In the genomic region with DNA sequence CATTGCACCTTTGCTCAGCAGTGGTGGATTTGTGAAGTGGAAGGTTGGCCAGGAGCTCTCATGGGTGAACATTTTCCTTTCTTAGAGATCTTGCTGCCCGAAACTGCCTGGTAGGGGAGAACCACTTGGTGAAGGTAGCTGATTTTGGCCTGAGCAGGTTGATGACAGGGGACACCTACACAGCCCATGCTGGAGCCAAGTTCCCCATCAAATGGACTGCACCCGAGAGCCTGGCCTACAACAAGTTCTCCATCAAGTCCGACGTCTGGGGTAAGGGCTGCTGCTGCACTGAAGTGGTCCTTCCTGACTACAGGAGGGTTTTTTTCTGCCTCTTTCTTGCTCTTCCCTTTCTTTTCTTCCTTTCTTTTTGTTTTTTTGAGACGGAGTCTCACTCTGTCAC, we compare ENCODE assay signal across 26 cellular contexts. TPM values are rescaled to one million over a fixed set of nuclear protein-coding genes. Genes with fewer than 3 reads are reported as not detected.
DNase-seq lines count a peak whose midpoint lies in the region; ATAC-seq and TF ChIP-seq lines count a peak whose summit lies in the region.
"Had no signal": no experiment of that assay in that cellular context is flagged by ENCODE, and none has a peak within 500 bp of the region (broad histone marks: within the 10 kb centered on the region; RNA-seq: fewer than 3 reads in every experiment).

No MANE protein-coding gene starts in this region.

- no peak for ATAC-seq in T-helper 17 cell
- ATAC-seq in gastroesophageal sphincter: no peak
- ATAC-seq in upper lobe of right lung: no peak
- ATAC-seq: PC-3 had no signal

- 80 to 89% methylated on average over 3 to 5 of the region's 5 CpGs for WGBS in gastroesophageal sphincter (ENCODE audit: low coverage in 1 of 2), 2 donors

- intact Hi-C loops in upper lobe of right lung (cut with DNase I): no loop called here
- intact Hi-C loops in activated naive CD4-positive, alpha-beta T cell treated with anti-CD3 and anti-CD28 coated beads for 36 hours (cut with micrococcal nuclease): loop anchor here (5.0 kb wide), 1 partner anchor 123 kb away; no protein-coding TSS in a partner anchor

- TF ChIP-seq POLR2A in gastroesophageal sphincter (IDR thresholded peaks at IDR 0.05): no peak

- peaks cover 5 to 61% (median 14%) of the 10 kb centered on the region in 3 donors for H3K4me1 ChIP-seq in gastroesophageal sphincter
- H3K4me1 ChIP-seq in upper lobe of right lung: no peaks in the 10 kb centered on the region

- TF ChIP-seq EP300 in gastroesophageal sphincter (IDR thresholded peaks at IDR 0.05): no peak

- no peaks in the 10 kb centered on the region for H3K9me3 Mint-ChIP-seq in activated naive CD4-positive, alpha-beta T cell treated with anti-CD3 and anti-CD28 coated beads for 36 hours
- H3K9me3 Mint-ChIP-seq: H9 had no signal

- no peak overlapping the region for H3K4me3 Mint-ChIP-seq in T-helper 17 cell
- H3K4me3 Mint-ChIP-seq in activated naive CD4-positive, alpha-beta T cell treated with anti-CD3 and anti-CD28 coated beads for 36 hours: no peak overlapping the region
- H3K4me3 Mint-ChIP-seq: B cell, H9 had no signal

- peaks cover 98% of the 10 kb centered on the region for H3K36me3 ChIP-seq in brain microvascular endothelial cell (replicated peaks)
- H3K36me3 ChIP-seq in gastroesophageal sphincter: peaks cover 0 to 92% of the 10 kb centered on the region in 2 donors
- H3K36me3 ChIP-seq in upper lobe of right lung: peaks cover 87% of the 10 kb centered on the region

- no peaks in the 10 kb centered on the region for H3K9me3 ChIP-seq in T-helper 17 cell (ENCODE audit: control insufficient read depth, low read length, poor library complexity, severe bottlenecking)
- no peaks in the 10 kb centered on the region for H3K9me3 ChIP-seq in gastroesophageal sphincter
- H3K9me3 ChIP-seq in upper lobe of right lung: no peaks in the 10 kb centered on the region

- in situ Hi-C loops in brain microvascular endothelial cell (cut with HindIII; ENCODE audit: low pct_ligation_motif_present, low sequenced_read_pairs): loop anchor here (25.0 kb wide), 1 partner anchor 162 kb away; no protein-coding TSS in a partner anchor

- H3K36me3 Mint-ChIP-seq in T-helper 17 cell (ENCODE audit: low read depth): peaks cover 11% of the 10 kb centered on the region
- peaks cover 19% of the 10 kb centered on the region for H3K36me3 Mint-ChIP-seq in activated naive CD4-positive, alpha-beta T cell treated with anti-CD3 and anti-CD28 coated beads for 36 hours (ENCODE audit: low read depth)

- H3K27me3 ChIP-seq in brain microvascular endothelial cell (replicated peaks) (no peaks in the 10 kb centered on the region), gastroesophageal sphincter (no peaks in the 10 kb centered on the region), upper lobe of right lung (no peaks in the 10 kb centered on the region)

- peak overlapping the region; percentile 51 for H3K27ac Mint-ChIP-seq in T-helper 17 cell
- H3K27ac Mint-ChIP-seq in activated naive CD4-positive, alpha-beta T cell treated with anti-CD3 and anti-CD28 coated beads for 36 hours: no peak overlapping the region
- H3K27ac Mint-ChIP-seq: B cell had no signal

- DNase-seq in T-helper 17 cell: no peak
- no peak for DNase-seq in brain microvascular endothelial cell
- DNase-seq in upper lobe of right lung: peak; percentile 26
- no peak for DNase-seq in activated naive CD4-positive, alpha-beta T cell treated with anti-CD3 and anti-CD28 coated beads for 36 hours
- DNase-seq in activated naive CD4-positive, alpha-beta T cell (lab: John Stamatoyannopoulos, UW): no peak
- no peak for DNase-seq in COLO668 (lab: John Stamatoyannopoulos, UW; ENCODE audit: unreplicated experiment)
- DNase-seq: GM23248; H9; KBM-7; MV-4-11; NCI-H1105; NCI-H1436 treated with DMSO at 0.1 percent for 48 hours; NCI-H187 treated with DMSO at 0.1 percent for 48 hours; NCI-H2171 treated with DMSO at 0.1 percent for 48 hours; NCI-H446; NCI-H524 treated with DMSO at 0.1 percent for 48 hours; NCI-H82; NK-92 treated with Interleukin-12 subunit alpha and Interleukin-12 subunit beta, amount 100 ng/mL, for 24 hours; PC-3; SHP77 had no signal

- CTCF ChIA-PET in activated naive CD4-positive, alpha-beta T cell treated with anti-CD3 and anti-CD28 coated beads for 36 hours (lab: Charles Lee): no interaction called here

- no peak for TF ChIP-seq CTCF in brain microvascular endothelial cell (IDR thresholded peaks at IDR 0.05; ENCODE audit: low read depth, low read length, missing control alignments)
- no peak for TF ChIP-seq CTCF in gastroesophageal sphincter (IDR thresholded peaks at IDR 0.05)
- no peak for TF ChIP-seq CTCF in upper lobe of right lung (IDR thresholded peaks at IDR 0.05)

- H3K4me1 Mint-ChIP-seq in T-helper 17 cell: peaks cover 2% of the 10 kb centered on the region
- H3K4me1 Mint-ChIP-seq in activated naive CD4-positive, alpha-beta T cell treated with anti-CD3 and anti-CD28 coated beads for 36 hours (ENCODE audit: low read depth): no peaks in the 10 kb centered on the region
- H3K4me1 Mint-ChIP-seq: H9 had no signal

- H3K4me3 ChIP-seq in brain microvascular endothelial cell (ENCODE audit: low read depth, low read length) (no peak overlapping the region), gastroesophageal sphincter (no peak overlapping the region), upper lobe of right lung (no peak overlapping the region)
- H3K4me3 ChIP-seq: GM23248 had no signal

- no peaks in the 10 kb centered on the region for H3K27me3 Mint-ChIP-seq in T-helper 17 cell
- no peaks in the 10 kb centered on the region for H3K27me3 Mint-ChIP-seq in activated naive CD4-positive, alpha-beta T cell treated with anti-CD3 and anti-CD28 coated beads for 36 hours (ENCODE audit: low read depth)
- H3K27me3 Mint-ChIP-seq: B cell had no signal

- H3K27ac ChIP-seq in brain microvascular endothelial cell (peak overlapping the region; percentile 1), gastroesophageal sphincter (peak overlapping the region; percentile 9 to 80 (median 68)), upper lobe of right lung (no peak overlapping the region)
- H3K27ac ChIP-seq: GM23248 had no signal

RNA-seq across cellular contexts. Expression of gene QRFP, which starts 21.8 kb away (rescaled TPM):
- total RNA-seq in T-helper 17 cell (not detected), gastroesophageal sphincter (not detected), upper lobe of right lung (not detected)
- not detected for total RNA-seq in activated naive CD4-positive, alpha-beta T cell treated with anti-CD3 and anti-CD28 coated beads for 36 hours
- total RNA-seq: A673, B cell, GM23248, H9, LHCN-M2, MCF 10A, PC-3, SK-MEL-5 had no signal

RNA-seq across cellular contexts. Expression of gene ABL1, which starts 39.7 kb away (rescaled TPM):
- 10 to 100 TPM; 34.9 to 35.8 TPM for total RNA-seq in T-helper 17 cell
- 100 to 1,000 TPM in 3 of 4 donors, 10 to 100 TPM in 1; 81.4 to 147 (median 125) TPM for total RNA-seq in gastroesophageal sphincter
- 52.1 TPM for total RNA-seq in upper lobe of right lung
- total RNA-seq in activated naive CD4-positive, alpha-beta T cell treated with anti-CD3 and anti-CD28 coated beads for 36 hours: 10 to 100 TPM; 25.7 to 26.1 TPM
